In genomic region chr2:32479224-32479623, GRCh38 we compare ENCODE assay signal across 20 cellular contexts.
DNase-seq lines count a peak whose midpoint lies in the region; ATAC-seq and TF ChIP-seq lines count a peak whose summit lies in the region.
"Had no signal": no experiment of that assay in that cellular context is flagged by ENCODE, and none has a peak within 500 bp of the region (broad histone marks: within the 10 kb centered on the region; RNA-seq: fewer than 3 reads in every experiment).

No MANE protein-coding gene starts in this region.

- no peak overlapping the region for H3K4me3 Mint-ChIP-seq in mesothelial cell of epicardium
- H3K4me3 Mint-ChIP-seq: CD4-positive, alpha-beta memory T cell; GM23338 had no signal

- ATAC-seq in HG03095 (IDR thresholded peaks at IDR 0.05; ENCODE audit: unreplicated experiment) = no peak
- no peak for ATAC-seq in activated CD4-positive, CD25-positive, alpha-beta regulatory T cell treated with anti-CD3 and anti-CD28 coated beads, Interleukin-2, amount 50 U/mL, for 24 hours
- ATAC-seq: gastrocnemius medialis, GM23338, left colon had no signal

- peaks cover 38% of the 10 kb centered on the region for H3K36me3 Mint-ChIP-seq in mesothelial cell of epicardium

- in situ Hi-C loops in transverse colon (cut with MboI; ENCODE audit: low pct_ligation_motif_present in 1 of 4, low pct_unique_long_range_greater_than_20kb in 1 of 4, low sequenced_read_pairs in 3 of 4) = no loop called here

- 96 to 97% methylated on average over 3 to 4 of the region's 4 CpGs for WGBS in transverse colon (ENCODE audit: low coverage in 1 of 2), 2 donors

- H3K27ac ChIP-seq in transverse colon = no peak overlapping the region
- H3K27ac ChIP-seq: A549, gastrocnemius medialis, vagina had no signal

- H3K36me3 ChIP-seq in transverse colon = peaks cover 0 to 70% (median 20%) of the 10 kb centered on the region in 4 donors

- H3K4me1 ChIP-seq in transverse colon = no peaks in the 10 kb centered on the region
- H3K4me1 ChIP-seq: gastrocnemius medialis, vagina had no signal

- intact Hi-C loops in transverse colon (cut with DNase I; ENCODE audit: low total_unique reads) = no loop called here

- H3K9me3 ChIP-seq in transverse colon = no peaks in the 10 kb centered on the region
- H3K9me3 ChIP-seq: A549, gastrocnemius medialis, vagina had no signal

- no peaks in the 10 kb centered on the region for H3K4me1 Mint-ChIP-seq in mesothelial cell of epicardium
- H3K4me1 Mint-ChIP-seq: GM23338 had no signal

- no peak for TF ChIP-seq EP300 in transverse colon (IDR thresholded peaks at IDR 0.05; ENCODE audit: low read depth)

- no peak for TF ChIP-seq POLR2A in transverse colon (IDR thresholded peaks at IDR 0.05)

- H3K27me3 Mint-ChIP-seq in mesothelial cell of epicardium (ENCODE audit: low read depth) = no peaks in the 10 kb centered on the region
- H3K27me3 Mint-ChIP-seq: CD4-positive, alpha-beta memory T cell had no signal

- TF ChIP-seq CTCF in AG09309 (IDR thresholded peaks at IDR 0.05; ENCODE audit: control insufficient read depth, insufficient read depth, low read depth, low read length, missing control alignments) = no peak
- no peak for TF ChIP-seq CTCF in epithelial cell of esophagus (IDR thresholded peaks at IDR 0.05; ENCODE audit: insufficient read depth, low read depth, low read length, missing control alignments)
- no peak for TF ChIP-seq CTCF in mesothelial cell of epicardium (IDR thresholded peaks at IDR 0.05; ENCODE audit: unreplicated experiment)
- TF ChIP-seq CTCF in transverse colon (IDR thresholded peaks at IDR 0.05) = no peak

- DNase-seq in AG09309 (ENCODE audit: low read depth) (peak; percentile 10), LHCN-M2 (ENCODE audit: low read depth) (peak; percentile 83), epithelial cell of esophagus (ENCODE audit: low read depth) (peak; percentile 9), mesothelial cell of epicardium (ENCODE audit: low spot score in 2 of 2, unreplicated experiment in 2 of 2) (no peak), NCI-H510A treated with DMSO at 0.1 percent for 48 hours (lab: John Stamatoyannopoulos, UW) (no peak), transverse colon (no peak)
- DNase-seq: activated CD4-positive, alpha-beta T cell treated with anti-CD3 and anti-CD28 coated beads, Interleukin-2, amount 50 U/mL, for 48 hours; activated gamma-delta T cell treated with Interleukin-2 at 50 U/mL for 16 hours; CD4-positive, alpha-beta memory T cell; gastrocnemius medialis; Karpas-422; left colon; NCI-H1105 treated with DMSO at 0.1 percent for 48 hours; NCI-H2081 treated with DMSO at 0.1 percent for 48 hours; stimulated activated CD4-positive, alpha-beta T cell treated with anti-CD3 and anti-CD28 coated beads, Interleukin-12 subunit alpha, Interleukin-12 subunit beta, amount 100 ng/mL, for 4 hours had no signal

- H3K4me3 ChIP-seq in AG09309 (ENCODE audit: control insufficient read depth, low read depth, low read length) = no peak overlapping the region
- no peak overlapping the region for H3K4me3 ChIP-seq in epithelial cell of esophagus (ENCODE audit: low read length)
- no peak overlapping the region for H3K4me3 ChIP-seq in transverse colon
- H3K4me3 ChIP-seq: A549, gastrocnemius medialis, GM23338, vagina had no signal

- H3K9me3 Mint-ChIP-seq in mesothelial cell of epicardium = no peaks in the 10 kb centered on the region
- H3K9me3 Mint-ChIP-seq: CD4-positive, alpha-beta memory T cell; GM23338 had no signal

- no peaks in the 10 kb centered on the region for H3K27me3 ChIP-seq in transverse colon
- H3K27me3 ChIP-seq: gastrocnemius medialis, vagina had no signal

- peak overlapping the region; percentile 34 for H3K27ac Mint-ChIP-seq in mesothelial cell of epicardium
- H3K27ac Mint-ChIP-seq: GM23338 had no signal

Comparison
In these comparisons a context has a peak if more than half of its experiments do, and no peak if none do; other contexts are left out.
1. DNase-seq: peak in AG09309 (single experiment), LHCN-M2 (single experiment) and epithelial cell of esophagus (single experiment); none in mesothelial cell of epicardium (0 of 2), NCI-H510A treated with DMSO at 0.1 percent for 48 hours (single experiment) and transverse colon (single experiment).